In the genomic region with DNA sequence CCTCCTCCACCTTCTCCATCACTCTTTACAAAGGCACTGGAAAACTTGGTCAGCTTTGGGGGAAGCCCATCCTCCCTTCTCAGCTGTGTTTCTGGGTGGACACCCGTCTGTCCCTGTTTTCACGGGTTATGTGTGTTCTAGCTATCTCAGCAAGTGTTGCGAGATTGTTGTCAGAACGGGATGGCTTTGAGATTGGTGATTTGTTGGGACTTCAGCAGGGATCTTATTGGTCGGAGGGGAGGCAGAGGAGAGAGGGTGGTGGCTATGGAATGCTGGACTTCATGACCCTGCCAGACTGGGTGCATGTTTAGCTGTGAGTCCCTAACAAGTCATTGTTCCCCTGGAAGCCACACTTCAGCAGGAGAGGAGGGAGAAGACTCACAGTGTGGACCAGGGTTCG, we compare ENCODE assay signal across 12 cellular contexts. TPM values are rescaled to one million over a fixed set of nuclear protein-coding genes. Genes with fewer than 3 reads are reported as not detected.
A peak's percentile ranks its signal among the peaks of the same experiment; 100 is the strongest.
DNase-seq lines count a peak whose midpoint lies in the region; ATAC-seq and TF ChIP-seq lines count a peak whose summit lies in the region.
"Had no signal": no experiment of that assay in that cellular context is flagged by ENCODE, and none has a peak within 500 bp of the region (broad histone marks: within the 10 kb centered on the region; RNA-seq: fewer than 3 reads in every experiment).

No MANE protein-coding gene starts in this region.

- no peak for TF ChIP-seq CTCF in IMR-90 (conservative IDR thresholded peaks at IDR 0.05; ENCODE audit: low read depth, low read length)

- peaks cover 20 to 45% of the 10 kb centered on the region in 2 experiments for H3K79me1 ChIP-seq in IMR-90 (ENCODE audit: low read depth in 1 of 2, low read length in 2 of 2)

- H3K27ac ChIP-seq in ACC112 (ENCODE audit: low read depth, low read length) (peak overlapping the region; percentile 83), IMR-90 (ENCODE audit: insufficient read depth, low read length) (no peak overlapping the region), angular gyrus (ENCODE audit: low read depth, low read length) (peak overlapping the region; percentile 12), muscle layer of duodenum (ENCODE audit: low read length) (peak overlapping the region; percentile 37)

- TF ChIP-seq POLR2A in IMR-90 (IDR thresholded peaks at IDR 0.05; ENCODE audit: low read depth, low read length) (no peak), erythroblast (IDR thresholded peaks at IDR 0.05; ENCODE audit: low read length) (no peak)

- WGBS in IMR-90 (ENCODE audit: extremely low coverage in 2 of 2, insufficient read length in 1 of 2), 2 experiments, result 91% methylated on average over 5 of the region's 6 CpGs; no CpG with 5 or more reads in 1 of the 2 experiments

- no TSS peak for BruUV-seq in IMR-90 (replicated peaks; lab: Mats Ljungman, UMichigan)

- H4K20me1 ChIP-seq in IMR-90 (ENCODE audit: insufficient read depth, low read length), result peaks cover 15% of the 10 kb centered on the region

- H2BK5ac ChIP-seq in IMR-90 (ENCODE audit: low read depth, low read length, poor library complexity, severe bottlenecking), result no peak overlapping the region

- no peak overlapping the region for H2BK120ac ChIP-seq in IMR-90 (ENCODE audit: low read depth, low read length)

- H3K56ac ChIP-seq in IMR-90 (ENCODE audit: extremely low read depth, insufficient read depth, low read length), result no peak overlapping the region

- CTCF ChIA-PET in IMR-90 (lab: Yijun Ruan, JAX), result interaction anchor here (3.3 kb wide), 1 partner anchor 19 kb away, joined by 10 read pairs; a partner anchor contains a TSS

- ATAC-seq in IMR-90 (ENCODE audit: low read depth) (no peak), GM21576 (IDR thresholded peaks at IDR 0.05; ENCODE audit: unreplicated experiment) (no peak)
- ATAC-seq: left lobe of liver, right cardiac atrium had no signal

- no peak overlapping the region for H3K4me2 ChIP-seq in IMR-90 (ENCODE audit: low read depth, low read length)

- peak overlapping the region; percentile 86 for H3K4me3 ChIP-seq in ACC112 (ENCODE audit: low read depth, low read length)
- no peak overlapping the region for H3K4me3 ChIP-seq in IMR-90 (ENCODE audit: insufficient read depth, low read depth, low read length)
- H3K4me3 ChIP-seq in muscle layer of duodenum (ENCODE audit: low read depth in 1 of 2, low read length in 2 of 2), result no peak overlapping the region

- no peaks in the 10 kb centered on the region for H3K9me3 ChIP-seq in IMR-90 (ENCODE audit: control insufficient read depth, insufficient read depth, low read length)
- no peaks in the 10 kb centered on the region for H3K9me3 ChIP-seq in muscle layer of duodenum (ENCODE audit: control insufficient read depth in 1 of 2, low read length in 2 of 2)

- intact Hi-C loops in IMR-90 (cut with micrococcal nuclease), result no loop called here
- intact Hi-C loops in cardiac septum (cut with DNase I), result no loop called here

- no peak overlapping the region for H3K14ac ChIP-seq in IMR-90 (replicated peaks; ENCODE audit: low read depth, low read length)

- TF ChIP-seq RAD21 in IMR-90 (IDR thresholded peaks at IDR 0.05; ENCODE audit: low read length), result no peak

- H3K4me1 ChIP-seq in ACC112 (ENCODE audit: control insufficient read depth, insufficient read depth, low read length, unreplicated experiment) (peaks cover 22% of the 10 kb centered on the region), IMR-90 (ENCODE audit: control insufficient read depth, insufficient read depth, low read length) (peaks cover 5% of the 10 kb centered on the region), muscle layer of duodenum (ENCODE audit: control insufficient read depth in 1 of 2, insufficient read depth in 2 of 2, low read length in 2 of 2) (peaks cover 14 to 22% of the 10 kb centered on the region in 2 donors)

- H3K9ac ChIP-seq in IMR-90 (ENCODE audit: low read depth, low read length), result no peak overlapping the region

- H3K27me3 ChIP-seq in ACC112 (ENCODE audit: insufficient read depth, low read length), result no peaks in the 10 kb centered on the region
- H3K27me3 ChIP-seq in IMR-90 (ENCODE audit: control insufficient read depth, insufficient read depth, low read length), result no peaks in the 10 kb centered on the region
- H3K27me3 ChIP-seq in muscle layer of duodenum (ENCODE audit: low read depth, low read length), result no peaks in the 10 kb centered on the region

- H3K36me3 ChIP-seq in ACC112 (ENCODE audit: insufficient read depth, low read length) (peaks cover 19% of the 10 kb centered on the region), IMR-90 (ENCODE audit: control insufficient read depth, insufficient read depth, low read length) (peaks cover 40% of the 10 kb centered on the region), muscle layer of duodenum (ENCODE audit: control insufficient read depth in 1 of 2, insufficient read depth in 2 of 2, low read length in 2 of 2) (peaks cover 34 to 50% of the 10 kb centered on the region in 2 donors)

- no peak overlapping the region for H2BK20ac ChIP-seq in IMR-90 (ENCODE audit: low read depth, low read length)

- H3K23ac ChIP-seq in IMR-90 (ENCODE audit: low read depth, low read length), result peak overlapping the region; percentile 53; the same call in 1 of the 2 replicates

- H2AFZ ChIP-seq in ACC112 (ENCODE audit: low read length, unreplicated experiment) (no peak overlapping the region), IMR-90 (replicated peaks; ENCODE audit: low read length, poor library complexity) (no peak overlapping the region)

- no peak overlapping the region for H4K91ac ChIP-seq in IMR-90 (ENCODE audit: insufficient read depth, low read depth, low read length)

- no peak overlapping the region for H2BK15ac ChIP-seq in IMR-90 (ENCODE audit: low read depth, low read length)

- peak overlapping the region; percentile 63 for H2AK9ac ChIP-seq in IMR-90 (replicated peaks; ENCODE audit: low read depth, low read length, poor library complexity)

- H3K18ac ChIP-seq in IMR-90 (ENCODE audit: low read depth, low read length), result no peak overlapping the region

- H4K5ac ChIP-seq in IMR-90 (ENCODE audit: low read depth, low read length), result no peak overlapping the region

- H2AK5ac ChIP-seq in IMR-90 (ENCODE audit: low read depth, low read length), result peak overlapping the region; percentile 3; the same call in 1 of the 2 replicates

- in situ Hi-C loops in IMR-90 (cut with MboI; ENCODE audit: low sequenced_read_pairs), result no loop called here

- H4K8ac ChIP-seq in IMR-90 (ENCODE audit: low read depth in 2 of 2, low read length in 2 of 2), result 0 out of 4 replicates have a peak overlapping the region, but pooled peaks of 1 of the 2 experiments have one; percentile 0

- dilution Hi-C loops in IMR-90 (cut with HindIII; ENCODE audit: low sequenced_read_pairs, unreplicated experiment), result no loop called here

- DNase-seq in IMR-90, result no peak
- no peak for DNase-seq in NCI-H1436 treated with DMSO at 0.1 percent for 48 hours (lab: John Stamatoyannopoulos, UW)
- DNase-seq in erythroblast (lab: John Stamatoyannopoulos, UW), result no peak
- no peak for DNase-seq in cardiac septum (ENCODE audit: low spot score)
- DNase-seq: aorta; CD8-positive, alpha-beta memory T cell; right cardiac atrium had no signal

- peak overlapping the region; percentile 25; the same call in 1 of the 2 replicates for H3K4ac ChIP-seq in IMR-90 (ENCODE audit: low read depth, low read length)

- H3K79me2 ChIP-seq in ACC112 (ENCODE audit: control insufficient read depth, insufficient read depth, low read length, unreplicated experiment), result peaks cover 42% of the 10 kb centered on the region

- no peaks in the 10 kb centered on the region for H3K9me1 ChIP-seq in IMR-90 (ENCODE audit: insufficient read depth, low read length)

- POLR2A ChIA-PET in IMR-90 (lab: Charles Lee; ENCODE audit: unreplicated experiment), result no interaction called here

TF ChIP-seq in IMR-90, 13 proteins besides CTCF, POLR2A, EP300 and RAD21:
- TF ChIP-seq, protein P1, sequence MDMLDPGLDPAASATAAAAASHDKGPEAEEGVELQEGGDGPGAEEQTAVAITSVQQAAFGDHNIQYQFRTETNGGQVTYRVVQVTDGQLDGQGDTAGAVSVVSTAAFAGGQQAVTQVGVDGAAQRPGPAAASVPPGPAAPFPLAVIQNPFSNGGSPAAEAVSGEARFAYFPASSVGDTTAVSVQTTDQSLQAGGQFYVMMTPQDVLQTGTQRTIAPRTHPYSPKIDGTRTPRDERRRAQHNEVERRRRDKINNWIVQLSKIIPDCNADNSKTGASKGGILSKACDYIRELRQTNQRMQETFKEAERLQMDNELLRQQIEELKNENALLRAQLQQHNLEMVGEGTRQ (IDR thresholded peaks at IDR 0.05; ENCODE audit: low read depth, low read length), result no peak
- TF ChIP-seq MAZ (IDR thresholded peaks at IDR 0.05; ENCODE audit: borderline replicate concordance, low read depth, low read length) (no peak), RFX5 (IDR thresholded peaks at IDR 0.05; ENCODE audit: low read depth, low read length) (no peak), CEBPB (IDR thresholded peaks at IDR 0.05; ENCODE audit: low read depth, low read length) (no peak)

RNA-seq across cellular contexts. Expression of a gene that starts 2.1 kb away (rescaled TPM):
- total RNA-seq in IMR-90 (2012; rRNA removed), result 119 and 125 TPM in 2 replicates
- polyA plus RNA-seq in IMR-90 (2012; rRNA removed), result 67.7 and 69.7 TPM in 2 replicates
- polyA plus RNA-seq in IMR-90 (2012; cell fraction: cytosol; rRNA removed), result 55.4 and 73.2 TPM in 2 replicates
- polyA plus RNA-seq in IMR-90 (2012; cell fraction: nucleus; rRNA removed; ENCODE audit: low replicate concordance), result 85.6 and 170 TPM in 2 replicates
- 83.5 TPM for total RNA-seq in cardiac septum

RNA-seq across cellular contexts. Expression of a gene that starts 3.0 kb away (rescaled TPM):
- total RNA-seq in IMR-90 (2012; rRNA removed), result 23.5 and 30.3 TPM in 2 replicates
- polyA plus RNA-seq in IMR-90 (2012; rRNA removed), result 61.0 and 67.5 TPM in 2 replicates
- polyA plus RNA-seq in IMR-90 (2012; cell fraction: cytosol; rRNA removed), result 15.5 and 31.8 TPM in 2 replicates
- polyA plus RNA-seq in IMR-90 (2012; cell fraction: nucleus; rRNA removed; ENCODE audit: low replicate concordance), result 41.3 and 52.2 TPM in 2 replicates
- 0.65 TPM for total RNA-seq in cardiac septum

RNA-seq across cellular contexts. Expression of a gene that starts 13.3 kb away (rescaled TPM):
- total RNA-seq in IMR-90 (2012; rRNA removed), result 1,842 and 2,176 TPM in 2 replicates
- 1,995 and 2,214 TPM in 2 replicates for polyA plus RNA-seq in IMR-90 (2012; rRNA removed)
- polyA plus RNA-seq in IMR-90 (2012; cell fraction: cytosol; rRNA removed), result 1,900 and 1,916 TPM in 2 replicates
- polyA plus RNA-seq in IMR-90 (2012; cell fraction: nucleus; rRNA removed; ENCODE audit: low replicate concordance), result 853 and 906 TPM in 2 replicates
- 657 TPM for total RNA-seq in cardiac septum

RNA-seq across cellular contexts. Expression of a gene that starts 13.3 kb away (rescaled TPM):
- 0.56 and 0.72 TPM in 2 replicates for total RNA-seq in IMR-90 (2012; rRNA removed)
- polyA plus RNA-seq in IMR-90 (2012; rRNA removed), result 20.5 and 20.7 TPM in 2 replicates
- polyA plus RNA-seq in IMR-90 (2012; cell fraction: cytosol; rRNA removed), result 6.0 and 6.9 TPM in 2 replicates
- polyA plus RNA-seq in IMR-90 (2012; cell fraction: nucleus; rRNA removed; ENCODE audit: low replicate concordance), result 166 and 303 TPM in 2 replicates
- 9.7 TPM for total RNA-seq in cardiac septum
- polyA plus RNA-seq: CD8-positive, alpha-beta memory T cell had no signal

RNA-seq across cellular contexts. Expression of a gene that starts 19.1 kb away (rescaled TPM):
- 1.1 and 1.3 TPM in 2 replicates for total RNA-seq in IMR-90 (2012; rRNA removed)
- polyA plus RNA-seq in IMR-90 (2012; rRNA removed), result 4.1 and 4.3 TPM in 2 replicates
- 3.5 and 5.0 TPM in 2 replicates for polyA plus RNA-seq in IMR-90 (2012; cell fraction: cytosol; rRNA removed)
- 3.4 and 6.9 TPM in 2 replicates for polyA plus RNA-seq in IMR-90 (2012; cell fraction: nucleus; rRNA removed; ENCODE audit: low replicate concordance)
- total RNA-seq in cardiac septum, result 4.5 TPM

Comparison
In these comparisons a context has a peak if more than half of its experiments do, and no peak if none do; other contexts are left out.
1. RNA of a gene that starts 3.0 kb away (total RNA-seq): 23.5 to 30.3 TPM in IMR-90; 0.65 TPM in cardiac septum (single experiment); every median in the first group is over 10 times any median in the second.